20 cellular contexts compared by ENCODE assay signal in the genomic region with DNA sequence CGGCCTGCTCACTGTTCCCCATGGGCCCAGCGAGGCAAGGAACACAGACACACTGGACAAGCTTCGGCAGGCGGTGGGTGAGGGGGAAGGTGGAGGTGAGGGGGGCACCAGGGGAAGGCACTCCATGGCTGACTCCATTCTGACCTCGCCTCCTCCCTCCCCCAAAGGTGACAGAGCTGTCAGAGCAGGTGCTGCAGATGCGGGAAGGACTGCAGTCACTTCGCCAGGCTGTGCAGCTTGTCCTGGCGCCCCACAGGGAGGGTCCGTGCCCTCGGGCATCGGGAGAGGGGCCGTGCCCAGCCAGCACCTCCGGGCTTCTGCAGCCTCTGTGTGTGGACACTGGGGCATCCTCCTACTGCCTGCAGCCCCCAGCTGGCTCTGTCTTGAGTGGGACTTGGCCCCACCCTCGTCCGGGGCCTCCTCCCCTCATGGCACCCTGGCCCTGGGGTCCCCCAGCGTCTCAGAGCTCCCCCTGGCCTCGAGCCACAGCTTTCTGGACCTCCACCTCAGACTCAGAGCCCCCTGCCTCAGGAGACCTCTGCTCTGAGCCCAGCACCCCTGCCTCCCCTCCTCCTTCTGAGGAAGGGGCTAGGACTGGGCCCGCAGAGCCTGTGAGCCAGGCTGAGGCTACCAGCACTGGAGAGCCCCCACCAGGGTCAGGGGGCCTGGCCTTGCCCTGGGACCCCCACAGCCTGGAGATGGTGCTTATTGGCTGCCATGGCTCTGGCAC. TPM values are rescaled to one million over a fixed set of nuclear protein-coding genes. Genes with fewer than 3 reads are reported as not detected.
"Had no signal": no experiment of that assay in that cellular context is flagged by ENCODE, and none has a peak within 500 bp of the region (broad histone marks: within the 10 kb centered on the region; RNA-seq: fewer than 3 reads in every experiment).

No MANE protein-coding gene starts in this region.

- H3K36me3 ChIP-seq: neural progenitor cell, ovary had no signal

- H3K4me2 ChIP-seq: neural progenitor cell, smooth muscle cell had no signal

- H3K4me1 ChIP-seq: ascending aorta, neural progenitor cell, upper lobe of left lung had no signal

- H3K27ac ChIP-seq: ascending aorta, esophagus squamous epithelium, neural progenitor cell, ovary, thoracic aorta, upper lobe of left lung, VCaP had no signal

- FAIRE-seq: endothelial cell of umbilical vein had no signal

- H3K9me3 Mint-ChIP-seq: naive B cell; neural progenitor cell; stimulated activated memory B cell treated with anti-CD40 and anti-IgM and Interleukin-4, amounts not matched to agents 10 μg/mL and 1 μg/mL and 100 μg/mL, for 72 hours had no signal

- H3K4me3 ChIP-seq: ascending aorta, esophagus squamous epithelium, heart right ventricle, mucosa of descending colon, neural progenitor cell, ovary, smooth muscle cell, thoracic aorta, upper lobe of left lung had no signal

- H3K4me3 Mint-ChIP-seq: neural progenitor cell; stimulated activated memory B cell treated with anti-CD40 and anti-IgM and Interleukin-4, amounts not matched to agents 10 μg/mL and 1 μg/mL and 100 μg/mL, for 72 hours had no signal

- H3K27ac Mint-ChIP-seq: naive B cell; neural progenitor cell; stimulated activated memory B cell treated with anti-CD40 and anti-IgM and Interleukin-4, amounts not matched to agents 10 μg/mL and 1 μg/mL and 100 μg/mL, for 72 hours had no signal

- H3K9me3 ChIP-seq: ascending aorta, esophagus squamous epithelium, heart right ventricle, mucosa of descending colon, ovary, thoracic aorta, upper lobe of left lung had no signal

- H2AFZ ChIP-seq: neural progenitor cell had no signal

- H3K9ac ChIP-seq: neural progenitor cell had no signal

- H3K27me3 ChIP-seq: ascending aorta, esophagus squamous epithelium, heart right ventricle, ovary, upper lobe of left lung had no signal

- ATAC-seq: sciatic nerve; stimulated activated memory B cell treated with anti-CD40 and anti-IgM and Interleukin-4, amounts not matched to agents 10 μg/mL and 1 μg/mL and 100 μg/mL, for 72 hours had no signal

- DNase-seq: activated CD4-positive, alpha-beta T cell treated with anti-CD3 and anti-CD28 coated beads, Interleukin-2, amount 50 U/mL, for 4 hours; effector memory CD4-positive, alpha-beta T cell; esophagus squamous epithelium; heart right ventricle; kidney glomerular epithelial cell; mesenchymal stem cell; mucosa of descending colon; naive B cell; ovary; stimulated activated CD4-positive, alpha-beta T cell treated with anti-CD3 and anti-CD28 coated beads, Interleukin-4, amount 100 ng/mL, for 24 hours; T-helper 2 cell; upper lobe of left lung had no signal

- H3K27me3 Mint-ChIP-seq: stimulated activated memory B cell treated with anti-CD40 and anti-IgM and Interleukin-4, amounts not matched to agents 10 μg/mL and 1 μg/mL and 100 μg/mL, for 72 hours had no signal

RNA-seq across cellular contexts. Expression of a gene that starts 18.5 kb away (rescaled TPM):
- total RNA-seq: ascending aorta had no signal

RNA-seq across cellular contexts. Expression of a gene that starts 48.1 kb away (rescaled TPM):
- total RNA-seq: ascending aorta had no signal
